Comparison of ENCODE assay signal across 19 cellular contexts in genomic region chr13:60370343-60370742, GRCh38.
"Had no signal": no experiment of that assay in that cellular context is flagged by ENCODE, and none has a peak within 500 bp of the region (broad histone marks: within the 10 kb centered on the region; RNA-seq: fewer than 3 reads in every experiment).

No MANE protein-coding gene starts in this region.

- H3K4me1 Mint-ChIP-seq: activated T-helper 17 cell treated with anti-CD3 and anti-CD28 coated beads, Interleukin-2, amount 50 U/mL, for 72 hours; nephron had no signal

- H3K27me3 ChIP-seq: adrenal gland, colonic mucosa, gastrocnemius medialis, spleen, suprapubic skin, upper lobe of left lung had no signal

- H3K9me3 Mint-ChIP-seq: activated T-helper 17 cell treated with anti-CD3 and anti-CD28 coated beads, Interleukin-2, amount 50 U/mL, for 72 hours had no signal

- ATAC-seq: activated T-helper 17 cell treated with anti-CD3 and anti-CD28 coated beads, Interleukin-2, amount 50 U/mL, for 72 hours; gastrocnemius medialis; psoas muscle; sciatic nerve had no signal

- H3K36me3 ChIP-seq: adrenal gland, colonic mucosa, gastrocnemius medialis, left ventricle myocardium inferior, spleen, suprapubic skin, upper lobe of left lung had no signal

- H3K27ac Mint-ChIP-seq: activated T-helper 17 cell treated with anti-CD3 and anti-CD28 coated beads, Interleukin-2, amount 50 U/mL, for 72 hours; nephron had no signal

- H3K27ac ChIP-seq: adrenal gland, colonic mucosa, gastrocnemius medialis, left ventricle myocardium inferior, psoas muscle, spleen, suprapubic skin, upper lobe of left lung had no signal

- H3K9me3 ChIP-seq: adrenal gland, colonic mucosa, gastrocnemius medialis, left ventricle myocardium inferior, psoas muscle, spleen, suprapubic skin, upper lobe of left lung had no signal

- H3K4me3 ChIP-seq: adrenal gland, colonic mucosa, gastrocnemius medialis, left ventricle myocardium inferior, psoas muscle, spleen, suprapubic skin, upper lobe of left lung had no signal

- H3K4me3 Mint-ChIP-seq: activated T-helper 17 cell treated with anti-CD3 and anti-CD28 coated beads, Interleukin-2, amount 50 U/mL, for 72 hours; nephron had no signal

- H3K4me1 ChIP-seq: adrenal gland, colonic mucosa, gastrocnemius medialis, left ventricle myocardium inferior, psoas muscle, spleen, suprapubic skin, upper lobe of left lung had no signal

- DNase-seq: activated CD4-positive, CD25-positive, alpha-beta regulatory T cell treated with anti-CD3 and anti-CD28 coated beads, Interleukin-2, amount 50 U/mL, for 72 hours; activated naive CD4-positive, alpha-beta T cell treated with anti-CD3 and anti-CD28 coated beads, Interleukin-2, amount 50 U/mL, for 16 hours; adrenal gland; caudate nucleus; colonic mucosa; effector CD4-positive, alpha-beta T cell; gastrocnemius medialis; left ventricle myocardium inferior; mesendoderm; occipital lobe; psoas muscle; spleen; stimulated activated naive CD4-positive, alpha-beta T cell treated with Interleukin-2 at 50 U/mL for 16 hours; T-helper 2 cell; upper lobe of left lung had no signal

- H3K27me3 Mint-ChIP-seq: activated T-helper 17 cell treated with anti-CD3 and anti-CD28 coated beads, Interleukin-2, amount 50 U/mL, for 72 hours had no signal
